ENCODE assay signal across 22 cellular contexts in genomic region chrX:19870710-19871490, GRCh38. TPM values are rescaled to one million over a fixed set of nuclear protein-coding genes. Genes with fewer than 3 reads are reported as not detected.
DNase-seq lines count a peak whose midpoint lies in the region; ATAC-seq and TF ChIP-seq lines count a peak whose summit lies in the region.
"Had no signal": no experiment of that assay in that cellular context is flagged by ENCODE, and none has a peak within 500 bp of the region (broad histone marks: within the 10 kb centered on the region; RNA-seq: fewer than 3 reads in every experiment).

No MANE protein-coding gene starts in this region.

- H3K9me3 Mint-ChIP-seq in stimulated activated naive CD8-positive, alpha-beta T cell treated with anti-CD3 and anti-CD28 coated beads, Interleukin-15, Interleukin-2, amounts not matched to agents 100 ng/mL and 50 ng/mL, for 24 hours, result no peaks in the 10 kb centered on the region
- H3K9me3 Mint-ChIP-seq in activated naive CD8-positive, alpha-beta T cell treated with anti-CD3 and anti-CD28 coated beads for 36 hours, result no peaks in the 10 kb centered on the region
- H3K9me3 Mint-ChIP-seq: naive thymus-derived CD8-positive, alpha-beta T cell had no signal

- H3K27me3 Mint-ChIP-seq in stimulated activated naive CD8-positive, alpha-beta T cell treated with anti-CD3 and anti-CD28 coated beads, Interleukin-15, Interleukin-2, amounts not matched to agents 100 ng/mL and 50 ng/mL, for 24 hours, result no peaks in the 10 kb centered on the region
- no peaks in the 10 kb centered on the region for H3K27me3 Mint-ChIP-seq in activated naive CD8-positive, alpha-beta T cell treated with anti-CD3 and anti-CD28 coated beads for 36 hours
- H3K27me3 Mint-ChIP-seq: naive thymus-derived CD8-positive, alpha-beta T cell; T-helper 17 cell had no signal

- peaks cover 82% of the 10 kb centered on the region for H3K4me1 Mint-ChIP-seq in stimulated activated naive CD8-positive, alpha-beta T cell treated with anti-CD3 and anti-CD28 coated beads, Interleukin-15, Interleukin-2, amounts not matched to agents 100 ng/mL and 50 ng/mL, for 24 hours (ENCODE audit: low read depth)
- H3K4me1 Mint-ChIP-seq in activated naive CD8-positive, alpha-beta T cell treated with anti-CD3 and anti-CD28 coated beads for 36 hours, result peaks cover 58% of the 10 kb centered on the region

- ATAC-seq in stimulated activated naive CD8-positive, alpha-beta T cell treated with anti-CD3 and anti-CD28 coated beads, Interleukin-15, Interleukin-2, amounts not matched to agents 100 U/mL and 50 U/mL, for 24 hours, result no peak
- ATAC-seq in HG03175 (IDR thresholded peaks at IDR 0.05; ENCODE audit: unreplicated experiment) (no peak), HG02938 (IDR thresholded peaks at IDR 0.05; ENCODE audit: unreplicated experiment) (no peak)
- ATAC-seq: heart right ventricle; lower lobe of right lung; naive thymus-derived CD8-positive, alpha-beta T cell; T-helper 17 cell had no signal

- H3K79me2 ChIP-seq in KMS-11 (ENCODE audit: insufficient read depth, low read depth), result peaks cover 30% of the 10 kb centered on the region; the same call in 1 of the 2 replicates

- peak overlapping the region; percentile 87 for H3K27ac Mint-ChIP-seq in stimulated activated naive CD8-positive, alpha-beta T cell treated with anti-CD3 and anti-CD28 coated beads, Interleukin-15, Interleukin-2, amounts not matched to agents 100 ng/mL and 50 ng/mL, for 24 hours
- H3K27ac Mint-ChIP-seq in activated naive CD8-positive, alpha-beta T cell treated with anti-CD3 and anti-CD28 coated beads for 36 hours, result peak overlapping the region; percentile 82

- DNase-seq in stimulated activated naive CD8-positive, alpha-beta T cell treated with anti-CD3 and anti-CD28 coated beads, Interleukin-15, Interleukin-2, amounts not matched to agents 100 U/mL and 50 U/mL, for 24 hours, result no peak
- no peak for DNase-seq in activated naive CD8-positive, alpha-beta T cell treated with anti-CD3 and anti-CD28 coated beads for 36 hours
- no peak for DNase-seq in T-helper 9 cell
- DNase-seq: activated CD4-positive, alpha-beta T cell treated with anti-CD3 and anti-CD28 coated beads for 48 hours; amygdala; cerebellar nuclear complex; DMS153; effector memory CD4-positive, alpha-beta T cell; heart right ventricle; lower lobe of right lung; naive thymus-derived CD8-positive, alpha-beta T cell; NCI-H187; Right ventricle myocardium superior; stimulated activated CD4-positive, alpha-beta T cell treated with anti-CD3 and anti-CD28 coated beads, Interleukin-12 subunit alpha, Interleukin-12 subunit beta, amount 100 ng/mL, for 4 hours; stimulated activated naive CD4-positive, alpha-beta T cell; T-helper 17 cell; trophoblast cell had no signal

- peaks cover 63% of the 10 kb centered on the region for H3K4me1 ChIP-seq in KMS-11 (ENCODE audit: low read depth, poor library complexity, severe bottlenecking)
- H3K4me1 ChIP-seq: HAP-1 had no signal

- peak overlapping the region; percentile 69; the same call in 1 of the 2 replicates for H3K27ac ChIP-seq in KMS-11
- H3K27ac ChIP-seq: lower lobe of right lung had no signal

- H2AFZ ChIP-seq in KMS-11 (ENCODE audit: low read depth), result no peak overlapping the region

- no peak overlapping the region for H3K4me3 ChIP-seq in KMS-11 (IDR thresholded peaks at IDR 0.05; ENCODE audit: insufficient read depth, low read depth, low read length)
- H3K4me3 ChIP-seq: HAP-1, heart right ventricle, lower lobe of right lung had no signal

- no peaks in the 10 kb centered on the region for H3K27me3 ChIP-seq in KMS-11 (ENCODE audit: insufficient read depth, low read depth)

- no peak overlapping the region for H3K9ac ChIP-seq in KMS-11

- H3K36me3 Mint-ChIP-seq in stimulated activated naive CD8-positive, alpha-beta T cell treated with anti-CD3 and anti-CD28 coated beads, Interleukin-15, Interleukin-2, amounts not matched to agents 100 ng/mL and 50 ng/mL, for 24 hours (ENCODE audit: low read depth), result peaks cover 7% of the 10 kb centered on the region
- H3K36me3 Mint-ChIP-seq in activated naive CD8-positive, alpha-beta T cell treated with anti-CD3 and anti-CD28 coated beads for 36 hours, result peaks cover 20% of the 10 kb centered on the region

- no peaks in the 10 kb centered on the region for H3K36me3 ChIP-seq in KMS-11 (ENCODE audit: insufficient read depth)
- H3K36me3 ChIP-seq: HAP-1, heart right ventricle, lower lobe of right lung had no signal

- H4K20me1 ChIP-seq in KMS-11 (ENCODE audit: insufficient read depth), result no peaks in the 10 kb centered on the region

- peak overlapping the region; percentile 73 for H3K4me2 ChIP-seq in KMS-11

- no peak for TF ChIP-seq CTCF in KMS-11 (conservative IDR thresholded peaks at IDR 0.05; ENCODE audit: low read depth, low read length)

- H3K4me3 Mint-ChIP-seq in stimulated activated naive CD8-positive, alpha-beta T cell treated with anti-CD3 and anti-CD28 coated beads, Interleukin-15, Interleukin-2, amounts not matched to agents 100 ng/mL and 50 ng/mL, for 24 hours, result peak overlapping the region; percentile 17
- no peak overlapping the region for H3K4me3 Mint-ChIP-seq in activated naive CD8-positive, alpha-beta T cell treated with anti-CD3 and anti-CD28 coated beads for 36 hours
- H3K4me3 Mint-ChIP-seq: naive thymus-derived CD8-positive, alpha-beta T cell; T-helper 17 cell had no signal

RNA-seq across cellular contexts. Expression of gene SH3KBP1, which starts 16.5 kb away (rescaled TPM):
- 10 to 100 TPM; 65.6 to 71.0 TPM for total RNA-seq in activated naive CD8-positive, alpha-beta T cell treated with anti-CD3 and anti-CD28 coated beads for 36 hours
